14 cellular contexts compared by ENCODE assay signal in the genomic region with DNA sequence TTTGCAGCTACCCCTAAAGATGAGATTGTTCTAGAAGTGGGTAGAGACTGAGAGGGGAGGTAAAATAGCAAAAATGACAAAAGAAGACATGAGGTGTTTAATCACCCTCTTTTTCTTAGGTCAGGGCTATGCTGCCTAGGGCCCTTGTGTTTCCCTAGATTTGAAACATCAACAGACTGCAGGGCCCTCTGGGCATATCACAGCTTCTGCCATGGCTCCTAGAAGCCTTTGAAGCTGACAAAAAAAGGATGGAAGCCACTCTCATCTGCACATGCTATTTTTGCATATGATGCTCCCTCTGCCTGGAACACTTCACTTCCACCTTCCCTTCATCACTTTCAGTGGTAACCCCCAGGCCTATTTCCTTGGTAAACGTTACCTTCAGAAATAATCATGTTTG.
DNase-seq lines count a peak whose midpoint lies in the region; ATAC-seq, FAIRE-seq and TF ChIP-seq lines count a peak whose summit lies in the region.
"Had no signal": no experiment of that assay in that cellular context is flagged by ENCODE, and none has a peak within 500 bp of the region (broad histone marks: within the 10 kb centered on the region; RNA-seq: fewer than 3 reads in every experiment).

No MANE protein-coding gene starts in this region.

- H3K27me3 ChIP-seq in PC-9 (ENCODE audit: insufficient read depth, low read depth) (no peaks in the 10 kb centered on the region), colonic mucosa (no peaks in the 10 kb centered on the region), pancreas (no peaks in the 10 kb centered on the region), dorsolateral prefrontal cortex (no peaks in the 10 kb centered on the region), WERI-Rb-1 (ENCODE audit: insufficient read depth, low read depth, severe bottlenecking) (no peaks in the 10 kb centered on the region)

- H3K4me1 Mint-ChIP-seq in Calu3 (ENCODE audit: low read depth, unreplicated experiment) (peaks cover 80% of the 10 kb centered on the region), nephron progenitor cell (peaks cover 32% of the 10 kb centered on the region)

- no peaks in the 10 kb centered on the region for H3K9me3 ChIP-seq in PC-9 (ENCODE audit: insufficient read depth, low read depth)
- H3K9me3 ChIP-seq in colonic mucosa: no peaks in the 10 kb centered on the region
- H3K9me3 ChIP-seq in pancreas: no peaks in the 10 kb centered on the region
- H3K9me3 ChIP-seq in WERI-Rb-1 (ENCODE audit: severe bottlenecking): no peaks in the 10 kb centered on the region

- no peaks in the 10 kb centered on the region for H4K20me1 ChIP-seq in PC-9 (ENCODE audit: insufficient read depth)

- CTCF ChIA-PET in Calu3 (lab: Charles Lee) (no interaction called here), PC-9 (lab: Charles Lee) (no interaction called here)

- BruUV-seq in Calu3 (replicated peaks; lab: Mats Ljungman, UMichigan): no TSS peak
- no TSS peak for BruUV-seq in PC-9 (replicated peaks; lab: Mats Ljungman, UMichigan)

- no peak overlapping the region for H3K9ac ChIP-seq in colonic mucosa (ENCODE audit: low read depth in 2 of 2, low read length in 2 of 2)

- H3K4me1 ChIP-seq in PC-9 (replicated peaks; ENCODE audit: insufficient read depth) (peaks cover 42% of the 10 kb centered on the region), colonic mucosa (no peaks in the 10 kb centered on the region), pancreas (peaks cover 4 to 35% (median 11%) of the 10 kb centered on the region in 3 donors)

- H3K79me2 ChIP-seq in PC-9 (ENCODE audit: low read depth): peaks cover 9% of the 10 kb centered on the region; the same call in 1 of the 2 replicates

- H3K4me3 ChIP-seq in PC-9: no peak overlapping the region
- no peak overlapping the region for H3K4me3 ChIP-seq in colonic mucosa
- H3K4me3 ChIP-seq in pancreas: no peak overlapping the region
- no peak overlapping the region for H3K4me3 ChIP-seq in dorsolateral prefrontal cortex
- no peak overlapping the region for H3K4me3 ChIP-seq in WERI-Rb-1 (ENCODE audit: low read depth, low read length)

- H3K4me3 Mint-ChIP-seq in Calu3 (ENCODE audit: low read depth, unreplicated experiment) (no peak overlapping the region), nephron progenitor cell (no peak overlapping the region)

- H3K27me3 Mint-ChIP-seq in Calu3 (ENCODE audit: unreplicated experiment) (no peaks in the 10 kb centered on the region), nephron progenitor cell (ENCODE audit: low read depth, poor library complexity) (no peaks in the 10 kb centered on the region)
- H3K27me3 Mint-ChIP-seq: CD8-positive, alpha-beta memory T cell; naive B cell had no signal

- TF ChIP-seq CTCF in Calu3 (IDR thresholded peaks at IDR 0.05; ENCODE audit: unreplicated experiment) (no peak), PC-9 (conservative IDR thresholded peaks at IDR 0.05) (no peak), colonic mucosa (IDR thresholded peaks at IDR 0.05) (no peak), pancreas (IDR thresholded peaks at IDR 0.05) (no peak), dorsolateral prefrontal cortex (IDR thresholded peaks at IDR 0.05 in 54 of 56, conservative IDR thresholded peaks at IDR 0.05 in 2 of 56; ENCODE audit: low read depth in 1 of 56, partially characterized antibody in 56 of 56) (no peak), nephron progenitor cell (IDR thresholded peaks at IDR 0.05) (no peak), WERI-Rb-1 (IDR thresholded peaks at IDR 0.05; ENCODE audit: low read depth, low read length) (no peak)

- no peaks in the 10 kb centered on the region for H3K36me3 ChIP-seq in PC-9 (ENCODE audit: low read depth)
- H3K36me3 ChIP-seq in colonic mucosa: no peaks in the 10 kb centered on the region
- H3K36me3 ChIP-seq in pancreas: no peaks in the 10 kb centered on the region
- no peaks in the 10 kb centered on the region for H3K36me3 ChIP-seq in WERI-Rb-1

- ATAC-seq in pancreas: no peak

- no peaks in the 10 kb centered on the region for H3K9me2 ChIP-seq in PC-9 (ENCODE audit: insufficient read depth)

- H3K36me3 Mint-ChIP-seq in Calu3 (ENCODE audit: insufficient read depth, unreplicated experiment) (no peaks in the 10 kb centered on the region), nephron progenitor cell (ENCODE audit: low read depth) (no peaks in the 10 kb centered on the region)
- H3K36me3 Mint-ChIP-seq: naive B cell had no signal

- H3K27ac Mint-ChIP-seq in Calu3 (ENCODE audit: unreplicated experiment) (peak overlapping the region; percentile 75), nephron progenitor cell (no peak overlapping the region)

- H3K9me3 Mint-ChIP-seq in Calu3 (ENCODE audit: low read depth, unreplicated experiment) (no peaks in the 10 kb centered on the region), nephron progenitor cell (no peaks in the 10 kb centered on the region)
- H3K9me3 Mint-ChIP-seq: CD8-positive, alpha-beta memory T cell; naive B cell had no signal

- intact Hi-C loops in Calu3 (cut with micrococcal nuclease; ENCODE audit: unreplicated experiment): loop anchor here (2.0 to 10.0 kb wide), 3 partner anchors 470 to 695 kb away; no protein-coding TSS in a partner anchor
- intact Hi-C loops in PC-9 (cut with micrococcal nuclease; ENCODE audit: unreplicated experiment): no loop called here
- intact Hi-C loops in colonic mucosa (cut with DNase I): no loop called here
- intact Hi-C loops in pancreas (cut with DNase I): no loop called here
- intact Hi-C loops in dorsolateral prefrontal cortex (cut with DNase I): no loop called here

- no peak for FAIRE-seq in pancreas (lab: Jason Lieb, UNC)
- FAIRE-seq: endometrium had no signal

- no peak overlapping the region for H2AFZ ChIP-seq in PC-9

- no peak for DNase-seq in Calu3
- DNase-seq in PC-9: no peak
- no peak for DNase-seq in colonic mucosa
- no peak for DNase-seq in pancreas
- DNase-seq in activated gamma-delta T cell (lab: John Stamatoyannopoulos, UW): no peak
- DNase-seq in dorsolateral prefrontal cortex: no peak
- no peak for DNase-seq in nephron progenitor cell
- DNase-seq in WERI-Rb-1: no peak
- DNase-seq: caudate nucleus; CD8-positive, alpha-beta memory T cell; naive B cell; NCI-H1105 treated with DMSO at 0.1 percent for 48 hours; right cardiac atrium had no signal

- H3F3A ChIP-seq in PC-9 (ENCODE audit: insufficient read depth, low read depth): peaks cover 35% of the 10 kb centered on the region

- POLR2A ChIA-PET in PC-9 (lab: Charles Lee; ENCODE audit: unreplicated experiment): no interaction called here

- peak overlapping the region; percentile 48 for H3K4me2 ChIP-seq in PC-9

- WGBS in pancreas, 2 donors: 56 to 61% methylated on average over 1 of the region's 1 CpG

- peak overlapping the region; percentile 96 for H3K27ac ChIP-seq in PC-9
- peak overlapping the region; percentile 35 for H3K27ac ChIP-seq in colonic mucosa
- peak overlapping the region in 3 of 4 donors; percentile 2 to 50 (median 48) for H3K27ac ChIP-seq in pancreas
- H3K27ac ChIP-seq in dorsolateral prefrontal cortex: peak overlapping the region in 4 of 59 donors; percentile 10 to 37 (median 12)
- H3K27ac ChIP-seq in WERI-Rb-1: no peak overlapping the region
